Comparison of ENCODE assay signal across 19 cellular contexts in genomic region chr15:95932676-95933075, GRCh38.
DNase-seq lines count a peak whose midpoint lies in the region; ATAC-seq and TF ChIP-seq lines count a peak whose summit lies in the region.
"Had no signal": no experiment of that assay in that cellular context is flagged by ENCODE, and none has a peak within 500 bp of the region (broad histone marks: within the 10 kb centered on the region; RNA-seq: fewer than 3 reads in every experiment).

No MANE protein-coding gene starts in this region.

- DNase-seq in H4 (ENCODE audit: low spot score) = peak; percentile 6
- DNase-seq in RWPE2 (ENCODE audit: low spot score) = no peak
- peak; percentile 90 for DNase-seq in fibroblast of villous mesenchyme (ENCODE audit: low read depth)
- peak; percentile 70 for DNase-seq in stromal cell of bone marrow (ENCODE audit: low read depth)
- no peak for DNase-seq in spleen
- no peak for DNase-seq in left lung
- DNase-seq: activated B cell treated with CpG ODN at 0.5 μM for 24 hours; activated effector memory CD4-positive, alpha-beta T cell treated with anti-CD3 and anti-CD28 coated beads, Interleukin-2, amount 50 U/mL, for 16 hours; DMS153; dorsolateral prefrontal cortex; esophagus squamous epithelium; NCI-H1092; NCI-H774; posterior cingulate gyrus had no signal

- no peak for TF ChIP-seq POLR2A in spleen (IDR thresholded peaks at IDR 0.05)

- H3K27ac ChIP-seq in RWPE2 (ENCODE audit: poor library complexity, severe bottlenecking) (no peak overlapping the region), spleen (no peak overlapping the region), left lung (no peak overlapping the region)
- H3K27ac ChIP-seq: ascending aorta, C4-2B, dorsolateral prefrontal cortex, esophagus squamous epithelium had no signal

- H3K36me3 ChIP-seq in RWPE2 (ENCODE audit: low read depth) (no peaks in the 10 kb centered on the region), spleen (no peaks in the 10 kb centered on the region), left lung (no peaks in the 10 kb centered on the region)
- H3K36me3 ChIP-seq: ascending aorta, esophagus squamous epithelium had no signal

- ATAC-seq in RWPE2 (ENCODE audit: low read depth) (peak; percentile 71), HG02763 (IDR thresholded peaks at IDR 0.05; ENCODE audit: unreplicated experiment) (no peak), left lung (no peak)
- ATAC-seq: HepG2, left lobe of liver had no signal

- H3K9me3 ChIP-seq in RWPE2 (ENCODE audit: severe bottlenecking) (no peaks in the 10 kb centered on the region), spleen (peaks cover 0 to 6% (median 0%) of the 10 kb centered on the region in 8 donors), left lung (no peaks in the 10 kb centered on the region)
- H3K9me3 ChIP-seq: ascending aorta, esophagus squamous epithelium had no signal

- H3K27me3 ChIP-seq in RWPE2 (ENCODE audit: insufficient read depth, poor library complexity, severe bottlenecking) (no peaks in the 10 kb centered on the region), spleen (replicated peaks in 1 of 7) (no peaks in the 10 kb centered on the region), left lung (no peaks in the 10 kb centered on the region)
- H3K27me3 ChIP-seq: ascending aorta, esophagus squamous epithelium had no signal

- H3K4me1 ChIP-seq in RWPE2 (ENCODE audit: insufficient read depth, poor library complexity, severe bottlenecking) (no peaks in the 10 kb centered on the region), spleen (peaks cover 0 to 6% (median 0%) of the 10 kb centered on the region in 6 donors), left lung (no peaks in the 10 kb centered on the region)
- H3K4me1 ChIP-seq: esophagus squamous epithelium had no signal

- WGBS in spleen, 5 donors = 80 to 95% (median 90%) methylated on average over 4 of the region's 4 CpGs

- H3K4me3 ChIP-seq in RWPE2 (ENCODE audit: severe bottlenecking) (no peak overlapping the region), fibroblast of villous mesenchyme (ENCODE audit: low read depth, low read length) (no peak overlapping the region), spleen (no peak overlapping the region), left lung (no peak overlapping the region)
- H3K4me3 ChIP-seq: ascending aorta, dorsolateral prefrontal cortex, esophagus squamous epithelium had no signal

- intact Hi-C loops in spleen (cut with DNase I; ENCODE audit: low total_unique reads) = no loop called here
- intact Hi-C loops in left lung (cut with DNase I) = no loop called here

- no peak for TF ChIP-seq CTCF in RWPE2 (IDR thresholded peaks at IDR 0.05; ENCODE audit: poor library complexity, severe bottlenecking)
- TF ChIP-seq CTCF in fibroblast of villous mesenchyme (IDR thresholded peaks at IDR 0.05; ENCODE audit: insufficient read depth, low read depth, low read length) = no peak
- no peak for TF ChIP-seq CTCF in spleen (IDR thresholded peaks at IDR 0.05 in 8 of 11, conservative IDR thresholded peaks at IDR 0.05 in 3 of 11)
- no peak for TF ChIP-seq CTCF in left lung (IDR thresholded peaks at IDR 0.05)

Comparison
In these comparisons a context has a peak if more than half of its experiments do, and no peak if none do; other contexts are left out.
1. DNase-seq: peak in H4 (single experiment), fibroblast of villous mesenchyme (single experiment) and stromal cell of bone marrow (single experiment); none in RWPE2 (single experiment), spleen (single experiment) and left lung (0 of 2).